ENCODE assay signal across 8 cellular contexts in the genomic region with DNA sequence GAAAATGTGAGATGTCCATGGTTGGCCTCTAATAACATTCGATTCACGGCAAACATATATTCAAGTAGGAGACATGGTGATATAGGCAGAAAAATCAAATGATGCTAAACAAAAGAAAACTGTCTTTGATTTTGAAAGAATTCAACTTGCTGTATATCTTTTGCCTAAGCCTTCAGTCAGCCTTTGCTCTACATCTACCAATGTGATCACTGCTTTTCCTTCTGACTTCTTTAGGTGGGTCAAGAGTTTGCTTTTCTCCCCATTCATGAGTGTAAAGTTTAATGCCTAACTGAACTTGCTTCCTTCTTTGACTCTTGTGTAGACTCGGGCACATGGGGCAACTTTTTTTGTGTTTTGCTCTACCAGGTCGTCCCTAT. TPM values are rescaled to one million over a fixed set of nuclear protein-coding genes. Genes with fewer than 3 reads are reported as not detected.
DNase-seq lines count a peak whose midpoint lies in the region; ATAC-seq, FAIRE-seq and TF ChIP-seq lines count a peak whose summit lies in the region.

No MANE protein-coding gene starts in this region.

- peaks cover 8 to 21% (median 9%) of the 10 kb centered on the region in 4 donors for H3K4me1 Mint-ChIP-seq in CD4-positive, CD25-positive, alpha-beta regulatory T cell
- H3K4me1 Mint-ChIP-seq in naive thymus-derived CD4-positive, alpha-beta T cell: peaks cover under 1 to 28% (median 10%) of the 10 kb centered on the region in 7 donors

- CTCF ChIA-PET in K562 (lab: Yijun Ruan, JAX; ENCODE audit: low intra/inter-chr PET ratio): interaction anchor here (0.7 kb wide), 1 partner anchor 214 kb away, joined by 4 read pairs; no protein-coding TSS in a partner anchor
- CTCF ChIA-PET in naive thymus-derived CD4-positive, alpha-beta T cell (lab: Charles Lee): interaction anchor here (0.5 to 1.3 kb wide), 4 partner anchors 24 to 607 kb away, joined by 3 to 5 read pairs (median 4); no protein-coding TSS in a partner anchor

- H3K4me3 Mint-ChIP-seq in CD4-positive, CD25-positive, alpha-beta regulatory T cell: no peak overlapping the region
- H3K4me3 Mint-ChIP-seq in naive thymus-derived CD4-positive, alpha-beta T cell: peak overlapping the region in 1 of 10 donors; percentile 9

- TF ChIP-seq EP300 in K562 (IDR thresholded peaks at IDR 0.05; ENCODE audit: low read length): no peak

- intact Hi-C loops in K562 (cut with micrococcal nuclease): no loop called here
- intact Hi-C loops in naive thymus-derived CD4-positive, alpha-beta T cell (cut with micrococcal nuclease): loop anchor here (1.0 to 10.0 kb wide), 14 partner anchors 24 to 1052 kb away; a partner anchor contains a TSS

- no peak for TF ChIP-seq CTCF in K562 (IDR thresholded peaks at IDR 0.05 in 2 of 3, conservative IDR thresholded peaks at IDR 0.05 in 1 of 3; ENCODE audit: insufficient read depth in 2 of 3, low read depth in 1 of 3, low read length in 3 of 3)

- no peak for ATAC-seq in CD4-positive, CD25-positive, alpha-beta regulatory T cell (ENCODE audit: low read depth in 2 of 2)
- peak; percentile 6 for ATAC-seq in HG02938 (IDR thresholded peaks at IDR 0.05; ENCODE audit: unreplicated experiment)
- peak; percentile 25 for ATAC-seq in K562
- ATAC-seq in naive thymus-derived CD4-positive, alpha-beta T cell: no peak
- ATAC-seq in HG02623 (IDR thresholded peaks at IDR 0.05; ENCODE audit: unreplicated experiment): no peak
- ATAC-seq in GM21737 (IDR thresholded peaks at IDR 0.05; ENCODE audit: unreplicated experiment): no peak

- H3K27ac Mint-ChIP-seq in CD4-positive, CD25-positive, alpha-beta regulatory T cell: no peak overlapping the region
- no peak overlapping the region for H3K27ac Mint-ChIP-seq in naive thymus-derived CD4-positive, alpha-beta T cell

- H3K9ac ChIP-seq in K562 (ENCODE audit: insufficient read depth in 1 of 2, low read depth in 2 of 2, low read length in 2 of 2): peak overlapping the region in 1 of 2 experiments; percentile 59; a peak in 2 of 4 replicates

- POLR2A ChIA-PET in K562 (lab: Yijun Ruan, JAX): interaction anchor here (0.8 to 1.1 kb wide), 5 partner anchors 9 to 162 kb away, joined by 3 read pairs; no protein-coding TSS in a partner anchor
- POLR2A ChIA-PET in naive thymus-derived CD4-positive, alpha-beta T cell (lab: Charles Lee): interaction anchor here (0.6 to 2.0 kb wide), 8 partner anchors 9 to 188 kb away, joined by 3 to 7 read pairs (median 4); a partner anchor contains a TSS

- no peaks in the 10 kb centered on the region for H3K27me3 ChIP-seq in CD4-positive, CD25-positive, alpha-beta regulatory T cell (ENCODE audit: control insufficient read depth, insufficient read depth, low read length)
- no peaks in the 10 kb centered on the region for H3K27me3 ChIP-seq in K562 (ENCODE audit: control insufficient read depth in 2 of 2, insufficient read depth in 2 of 2, low read length in 2 of 2)
- no peaks in the 10 kb centered on the region for H3K27me3 ChIP-seq in naive thymus-derived CD4-positive, alpha-beta T cell (ENCODE audit: control insufficient read depth in 2 of 2, insufficient read depth in 2 of 2, low read length in 2 of 2)

- H3K36me3 ChIP-seq in CD4-positive, CD25-positive, alpha-beta regulatory T cell (ENCODE audit: control insufficient read depth, insufficient read depth, low read length): peaks cover 20% of the 10 kb centered on the region
- H3K36me3 ChIP-seq in K562 (ENCODE audit: control insufficient read depth, insufficient read depth, low read length): peaks cover 19% of the 10 kb centered on the region
- peaks cover 2 to 18% (median 6%) of the 10 kb centered on the region in 3 experiments for H3K36me3 ChIP-seq in naive thymus-derived CD4-positive, alpha-beta T cell (ENCODE audit: control insufficient read depth in 2 of 3, insufficient read depth in 3 of 3, low read length in 3 of 3)

- no peak for TF ChIP-seq RAD21 in K562 (CRISPR knock-in tag; conservative IDR thresholded peaks at IDR 0.05 in 1 of 2, IDR thresholded peaks at IDR 0.05 in 1 of 2)

- FAIRE-seq in K562 (lab: Jason Lieb, UNC): no peak

- in situ Hi-C loops in K562 (cut with MboI): no loop called here

- peaks cover 24% of the 10 kb centered on the region for H3K79me2 ChIP-seq in K562 (ENCODE audit: control insufficient read depth, insufficient read depth, low read length)

- no peaks in the 10 kb centered on the region for H3K9me3 ChIP-seq in CD4-positive, CD25-positive, alpha-beta regulatory T cell (ENCODE audit: control insufficient read depth in 2 of 2, low read length in 2 of 2)
- no peaks in the 10 kb centered on the region; the same call in 1 of the 2 replicates for H3K9me3 ChIP-seq in K562 (replicated peaks; ENCODE audit: control insufficient read depth, insufficient read depth, low read depth, low read length)
- no peaks in the 10 kb centered on the region for H3K9me3 ChIP-seq in naive thymus-derived CD4-positive, alpha-beta T cell (ENCODE audit: control insufficient read depth in 2 of 3, low read length in 3 of 3)

- H3K27ac ChIP-seq in CD4-positive, CD25-positive, alpha-beta regulatory T cell (ENCODE audit: insufficient read depth, low read length, poor library complexity, severe bottlenecking): no peak overlapping the region
- peak overlapping the region; percentile 33; the same call in 2 of the 3 replicates for H3K27ac ChIP-seq in K562 (ENCODE audit: extremely low read depth, low read depth, low read length)
- peak overlapping the region; percentile 85 for H3K27ac ChIP-seq in naive thymus-derived CD4-positive, alpha-beta T cell (ENCODE audit: low read depth, low read length)

- no peak for TF ChIP-seq POLR2A in K562 (conservative IDR thresholded peaks at IDR 0.05)

- H4K20me1 ChIP-seq in K562 (replicated peaks; ENCODE audit: control insufficient read depth, insufficient read depth, low read length): no peaks in the 10 kb centered on the region

- peak overlapping the region; percentile 96 for H2AFZ ChIP-seq in K562 (ENCODE audit: low read depth, low read length)

- no peaks in the 10 kb centered on the region for H3K27me3 Mint-ChIP-seq in CD4-positive, CD25-positive, alpha-beta regulatory T cell
- H3K27me3 Mint-ChIP-seq in naive thymus-derived CD4-positive, alpha-beta T cell: no peaks in the 10 kb centered on the region

- DNase-seq in CD4-positive, CD25-positive, alpha-beta regulatory T cell: no peak
- no peak for DNase-seq in K562 (ENCODE audit: extremely low read depth in 1 of 4, low spot score in 3 of 4)
- DNase-seq in naive thymus-derived CD4-positive, alpha-beta T cell: no peak
- no peak for DNase-seq in DMS79 treated with DMSO at 0.1 percent for 48 hours (lab: John Stamatoyannopoulos, UW)
- no peak for DNase-seq in HuH-7.5 (ENCODE audit: low spot score)

- H3K36me3 Mint-ChIP-seq in CD4-positive, CD25-positive, alpha-beta regulatory T cell: peaks cover 21% of the 10 kb centered on the region
- peaks cover 1 to 17% (median 8%) of the 10 kb centered on the region in 5 donors for H3K36me3 Mint-ChIP-seq in naive thymus-derived CD4-positive, alpha-beta T cell

- H3K4me1 ChIP-seq in CD4-positive, CD25-positive, alpha-beta regulatory T cell (ENCODE audit: control insufficient read depth, insufficient read depth, low read length, poor library complexity, severe bottlenecking): peaks cover 30% of the 10 kb centered on the region
- peaks cover 0 to 5% of the 10 kb centered on the region in 2 experiments; a peak in 3 of 5 replicates for H3K4me1 ChIP-seq in K562 (replicated peaks in 1 of 2; ENCODE audit: control insufficient read depth in 2 of 2, insufficient read depth in 2 of 2, low read length in 2 of 2)
- H3K4me1 ChIP-seq in naive thymus-derived CD4-positive, alpha-beta T cell (ENCODE audit: control insufficient read depth in 2 of 2, insufficient read depth in 2 of 2, low read length in 2 of 2): peaks cover 26 to 29% of the 10 kb centered on the region in 2 donors

- H3K4me2 ChIP-seq in K562 (ENCODE audit: insufficient read depth, low read length): peak overlapping the region; percentile 86

- no TSS peak for BruUV-seq in K562 (replicated peaks; lab: Mats Ljungman, UMichigan)

- H3K9me3 Mint-ChIP-seq in CD4-positive, CD25-positive, alpha-beta regulatory T cell: no peaks in the 10 kb centered on the region
- H3K9me3 Mint-ChIP-seq in naive thymus-derived CD4-positive, alpha-beta T cell: peaks cover 0 to 2% (median 0%) of the 10 kb centered on the region in 11 donors

- peak overlapping the region; percentile 87 for H3K4me3 ChIP-seq in CD4-positive, CD25-positive, alpha-beta regulatory T cell (ENCODE audit: low read depth, low read length)
- peak overlapping the region; percentile 78 for H3K4me3 ChIP-seq in K562
- peak overlapping the region; percentile 39 for H3K4me3 ChIP-seq in naive thymus-derived CD4-positive, alpha-beta T cell (ENCODE audit: low read length)

- no peaks in the 10 kb centered on the region for H3K9me1 ChIP-seq in K562 (ENCODE audit: control insufficient read depth, insufficient read depth, low read length)

- WGBS in K562 (ENCODE audit: insufficient coverage, low coverage, missing lambda C conversion rate): 48% methylated on average over 4 of the region's 4 CpGs

RNA-seq across cellular contexts. Expression of a gene that starts 0.4 kb away (rescaled TPM):
- 42.9 TPM for total RNA-seq in CD4-positive, CD25-positive, alpha-beta regulatory T cell
- 10 to 100 TPM; 30.0 to 36.1 (median 31.9) TPM for polyA plus RNA-seq in CD4-positive, CD25-positive, alpha-beta regulatory T cell
- total RNA-seq in K562 (2011; cell fraction: chromatin; rRNA removed; ENCODE audit: low replicate concordance): 28.9 and 30.4 TPM in 2 replicates
- total RNA-seq in K562 (2011; cell fraction: nucleolus; rRNA removed): 12.9 and 13.3 TPM in 2 replicates
- total RNA-seq in K562 (2011; cell fraction: nucleoplasm; rRNA removed): 23.5 and 34.9 TPM in 2 replicates
- total RNA-seq in K562 (2014; rRNA removed) (3.1 and 3.8 TPM in 2 replicates), K562 (2014; rRNA removed; fragmentation: Illumina TruSeq; extraction: Trizol) (11.1 and 14.1 TPM in 2 replicates), K562 (2015; rRNA removed; fragmentation: Illumina TruSeq; extraction: Trizol) (10.6 and 11.6 TPM in 2 replicates), K562 (2021) (16.8 and 19.1 TPM in 2 replicates)
- polyA plus RNA-seq in K562 (2011; rRNA removed) (5.1 and 8.5 TPM in 2 replicates), K562 (2014; fragmentation: Illumina TruSeq; extraction: Trizol) (6.7 and 7.1 TPM in 2 replicates), K562 (2014; fragmentation: Nextera tagmentation; extraction: Ambion mirVana) (1 to 10 TPM; 1.2 to 1.7 TPM), K562 (2014; rRNA removed) (4.3 and 6.9 TPM in 2 replicates)
- polyA plus RNA-seq in K562 (2011; cell fraction: cytosol; rRNA removed): 3.3 and 4.8 TPM in 2 replicates
- polyA plus RNA-seq in K562 (2011; cell fraction: nucleus; rRNA removed): 9.0 and 10.7 TPM in 2 replicates
- polyA plus RNA-seq in K562 (2012): 9.0 and 10.2 TPM in 2 replicates
- 10.1 and 11.4 TPM in 2 replicates for polyA minus RNA-seq in K562 (2011; rRNA and poly(A)+ RNA removed)
- 3.3 and 3.6 TPM in 2 replicates for polyA minus RNA-seq in K562 (2011; cell fraction: cytosol; rRNA and poly(A)+ RNA removed)
- 5.3 and 9.0 TPM in 2 replicates for polyA minus RNA-seq in K562 (2011; cell fraction: nucleus; rRNA and poly(A)+ RNA removed)
- 10 to 100 TPM; 43.3 to 74.9 (median 54.8) TPM for total RNA-seq in naive thymus-derived CD4-positive, alpha-beta T cell
- 10 to 100 TPM; 24.0 to 28.8 TPM for polyA plus RNA-seq in naive thymus-derived CD4-positive, alpha-beta T cell

RNA-seq across cellular contexts. Expression of a gene that starts 5.7 kb away (rescaled TPM):
- 183 TPM for total RNA-seq in CD4-positive, CD25-positive, alpha-beta regulatory T cell
- polyA plus RNA-seq in CD4-positive, CD25-positive, alpha-beta regulatory T cell: 100 to 1,000 TPM; 517 to 714 (median 622) TPM
- 63.2 and 102 TPM in 2 replicates for total RNA-seq in K562 (2011; cell fraction: chromatin; rRNA removed; ENCODE audit: low replicate concordance)
- 118 and 126 TPM in 2 replicates for total RNA-seq in K562 (2011; cell fraction: nucleolus; rRNA removed)
- total RNA-seq in K562 (2011; cell fraction: nucleoplasm; rRNA removed): 95.7 and 98.5 TPM in 2 replicates
- 262 and 285 TPM in 2 replicates for total RNA-seq in K562 (2014; rRNA removed)
- 129 and 131 TPM in 2 replicates for total RNA-seq in K562 (2014; rRNA removed; fragmentation: Illumina TruSeq; extraction: Trizol)
- total RNA-seq in K562 (2015; rRNA removed; fragmentation: Illumina TruSeq; extraction: Trizol): 188 and 199 TPM in 2 replicates
- total RNA-seq in K562 (2021): 146 and 154 TPM in 2 replicates
- 176 and 195 TPM in 2 replicates for polyA plus RNA-seq in K562 (2011; rRNA removed)
- 335 and 444 TPM in 2 replicates for polyA plus RNA-seq in K562 (2011; cell fraction: cytosol; rRNA removed)
- polyA plus RNA-seq in K562 (2011; cell fraction: nucleus; rRNA removed): 122 and 141 TPM in 2 replicates
- 130 and 201 TPM in 2 replicates for polyA plus RNA-seq in K562 (2012)
- polyA plus RNA-seq in K562 (2014; fragmentation: Illumina TruSeq; extraction: Trizol): 149 and 201 TPM in 2 replicates
- 100 to 1,000 TPM; 307 to 360 TPM for polyA plus RNA-seq in K562 (2014; fragmentation: Nextera tagmentation; extraction: Ambion mirVana)
- polyA plus RNA-seq in K562 (2014; rRNA removed): 307 and 321 TPM in 2 replicates
- polyA minus RNA-seq in K562 (2011; rRNA and poly(A)+ RNA removed): 97.2 and 106 TPM in 2 replicates
- 29.7 and 38.8 TPM in 2 replicates for polyA minus RNA-seq in K562 (2011; cell fraction: cytosol; rRNA and poly(A)+ RNA removed)
- 31.5 and 44.4 TPM in 2 replicates for polyA minus RNA-seq in K562 (2011; cell fraction: nucleus; rRNA and poly(A)+ RNA removed)
- total RNA-seq in naive thymus-derived CD4-positive, alpha-beta T cell: 100 to 1,000 TPM; 137 to 304 (median 142) TPM
- 100 to 1,000 TPM; 390 to 554 TPM for polyA plus RNA-seq in naive thymus-derived CD4-positive, alpha-beta T cell

RNA-seq across cellular contexts. Expression of a gene that starts 15.7 kb away (rescaled TPM):
- total RNA-seq in CD4-positive, CD25-positive, alpha-beta regulatory T cell: 73.3 TPM
- 1 to 10 TPM; 1.2 to 3.0 (median 2.6) TPM for polyA plus RNA-seq in CD4-positive, CD25-positive, alpha-beta regulatory T cell
- 69.2 and 102 TPM in 2 replicates for total RNA-seq in K562 (2011; cell fraction: chromatin; rRNA removed; ENCODE audit: low replicate concordance)
- total RNA-seq in K562 (2011; cell fraction: nucleolus; rRNA removed): 39.9 and 43.8 TPM in 2 replicates
- total RNA-seq in K562 (2011; cell fraction: nucleoplasm; rRNA removed): 50.3 and 57.0 TPM in 2 replicates
- total RNA-seq in K562 (2014; rRNA removed) (0.91 and 1.3 TPM in 2 replicates), K562 (2014; rRNA removed; fragmentation: Illumina TruSeq; extraction: Trizol) (1.5 and 1.6 TPM in 2 replicates), K562 (2015; rRNA removed; fragmentation: Illumina TruSeq; extraction: Trizol) (1.2 and 1.5 TPM in 2 replicates), K562 (2021) (4.2 and 4.6 TPM in 2 replicates)
- polyA plus RNA-seq in K562 (2011; rRNA removed) (7.0 and 14.6 TPM in 2 replicates), K562 (2014; fragmentation: Illumina TruSeq; extraction: Trizol) (3.4 and 5.1 TPM in 2 replicates), K562 (2014; fragmentation: Nextera tagmentation; extraction: Ambion mirVana) (1 to 10 TPM; 1.2 to 2.4 TPM), K562 (2014; rRNA removed) (5.9 and 7.2 TPM in 2 replicates)
- polyA plus RNA-seq in K562 (2011; cell fraction: cytosol; rRNA removed): 2.5 and 4.6 TPM in 2 replicates
- 107 and 125 TPM in 2 replicates for polyA plus RNA-seq in K562 (2011; cell fraction: nucleus; rRNA removed)
- polyA plus RNA-seq in K562 (2012): 4.4 and 17.7 TPM in 2 replicates
- 4.2 and 4.7 TPM in 2 replicates for polyA minus RNA-seq in K562 (2011; rRNA and poly(A)+ RNA removed)
- polyA minus RNA-seq in K562 (2011; cell fraction: cytosol; rRNA and poly(A)+ RNA removed): 1.0 and 1.1 TPM in 2 replicates
- 12.0 and 18.8 TPM in 2 replicates for polyA minus RNA-seq in K562 (2011; cell fraction: nucleus; rRNA and poly(A)+ RNA removed)
- total RNA-seq in naive thymus-derived CD4-positive, alpha-beta T cell: 100 to 1,000 TPM in 1 of 5 experiments, 10 to 100 TPM in 4; 61.7 to 295 (median 65.1) TPM
- 1 to 10 TPM; 1.1 to 1.8 TPM for polyA plus RNA-seq in naive thymus-derived CD4-positive, alpha-beta T cell

Comparison
In these comparisons a context has a peak if more than half of its experiments do, and no peak if none do; other contexts are left out.
1. ATAC-seq: peak in HG02938 (single experiment) and K562 (single experiment); none in CD4-positive, CD25-positive, alpha-beta regulatory T cell (0 of 2), naive thymus-derived CD4-positive, alpha-beta T cell (single experiment), HG02623 (single experiment) and GM21737 (single experiment).
2. Peak in every context shown above with its lines, with median percentiles within 50 percentile points of each other: H3K4me3 ChIP-seq.